1 cellular context compared by ENCODE assay signal in genomic region chr21:16533692-16534407, GRCh38.
TF ChIP-seq lines count a peak whose summit lies in the region.

No MANE protein-coding gene starts in this region.

TF ChIP-seq in H1, 55 proteins besides CTCF, POLR2A, EP300 and RAD21:
- TF ChIP-seq, protein P1, sequence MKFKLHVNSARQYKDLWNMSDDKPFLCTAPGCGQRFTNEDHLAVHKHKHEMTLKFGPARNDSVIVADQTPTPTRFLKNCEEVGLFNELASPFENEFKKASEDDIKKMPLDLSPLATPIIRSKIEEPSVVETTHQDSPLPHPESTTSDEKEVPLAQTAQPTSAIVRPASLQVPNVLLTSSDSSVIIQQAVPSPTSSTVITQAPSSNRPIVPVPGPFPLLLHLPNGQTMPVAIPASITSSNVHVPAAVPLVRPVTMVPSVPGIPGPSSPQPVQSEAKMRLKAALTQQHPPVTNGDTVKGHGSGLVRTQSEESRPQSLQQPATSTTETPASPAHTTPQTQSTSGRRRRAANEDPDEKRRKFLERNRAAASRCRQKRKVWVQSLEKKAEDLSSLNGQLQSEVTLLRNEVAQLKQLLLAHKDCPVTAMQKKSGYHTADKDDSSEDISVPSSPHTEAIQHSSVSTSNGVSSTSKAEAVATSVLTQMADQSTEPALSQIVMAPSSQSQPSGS (IDR thresholded peaks at IDR 0.05; ENCODE audit: low read length) = no peak
- TF ChIP-seq MAFK (IDR thresholded peaks at IDR 0.05; ENCODE audit: low read depth, low read length) = no peak
- TF ChIP-seq JUND (IDR thresholded peaks at IDR 0.05; ENCODE audit: low read length) = no peak
- no peak for TF ChIP-seq CHD1 (IDR thresholded peaks at IDR 0.05; ENCODE audit: low read depth, low read length)
- TF ChIP-seq CHD2 (IDR thresholded peaks at IDR 0.05; ENCODE audit: low read length) = no peak
